In the genomic region with DNA sequence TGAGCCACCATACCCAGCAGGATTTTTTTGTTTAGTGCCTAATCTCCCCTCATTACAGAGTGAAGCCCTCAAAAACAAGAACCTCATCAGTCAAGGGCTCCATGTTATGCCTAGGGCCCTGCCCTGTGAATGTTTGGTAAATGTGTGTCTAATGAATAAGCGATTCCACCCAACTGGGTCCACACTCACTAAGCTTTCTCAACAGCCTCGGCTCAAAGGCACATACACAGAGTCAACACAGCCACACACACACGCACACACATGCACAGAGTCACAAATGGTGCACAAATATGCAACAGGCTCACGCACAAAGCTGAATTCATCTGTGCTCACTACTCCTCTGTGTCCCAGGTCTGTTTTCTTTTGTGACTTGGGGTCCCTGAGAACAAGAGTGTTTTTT, we compare ENCODE assay signal across 1 cellular context.
A peak's percentile ranks its signal among the peaks of the same experiment; 100 is the strongest.
TF ChIP-seq lines count a peak whose summit lies in the region.

No MANE protein-coding gene starts in this region.

TF ChIP-seq in GM12878, 131 proteins besides CTCF, POLR2A, EP300 and RAD21:
- TF ChIP-seq, protein P1, sequence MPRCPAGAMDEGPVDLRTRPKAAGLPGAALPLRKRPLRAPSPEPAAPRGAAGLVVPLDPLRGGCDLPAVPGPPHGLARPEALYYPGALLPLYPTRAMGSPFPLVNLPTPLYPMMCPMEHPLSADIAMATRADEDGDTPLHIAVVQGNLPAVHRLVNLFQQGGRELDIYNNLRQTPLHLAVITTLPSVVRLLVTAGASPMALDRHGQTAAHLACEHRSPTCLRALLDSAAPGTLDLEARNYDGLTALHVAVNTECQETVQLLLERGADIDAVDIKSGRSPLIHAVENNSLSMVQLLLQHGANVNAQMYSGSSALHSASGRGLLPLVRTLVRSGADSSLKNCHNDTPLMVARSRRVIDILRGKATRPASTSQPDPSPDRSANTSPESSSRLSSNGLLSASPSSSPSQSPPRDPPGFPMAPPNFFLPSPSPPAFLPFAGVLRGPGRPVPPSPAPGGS (IDR thresholded peaks at IDR 0.05; ENCODE audit: borderline replicate concordance, insufficient read depth, low read depth, low read length, poor library complexity, severe bottlenecking), result peak; percentile 34
- TF ChIP-seq CHD2 (IDR thresholded peaks at IDR 0.05; ENCODE audit: borderline replicate concordance, low read depth, low read length), result no peak
